Comparison of ENCODE assay signal across 1 cellular context in the genomic region with DNA sequence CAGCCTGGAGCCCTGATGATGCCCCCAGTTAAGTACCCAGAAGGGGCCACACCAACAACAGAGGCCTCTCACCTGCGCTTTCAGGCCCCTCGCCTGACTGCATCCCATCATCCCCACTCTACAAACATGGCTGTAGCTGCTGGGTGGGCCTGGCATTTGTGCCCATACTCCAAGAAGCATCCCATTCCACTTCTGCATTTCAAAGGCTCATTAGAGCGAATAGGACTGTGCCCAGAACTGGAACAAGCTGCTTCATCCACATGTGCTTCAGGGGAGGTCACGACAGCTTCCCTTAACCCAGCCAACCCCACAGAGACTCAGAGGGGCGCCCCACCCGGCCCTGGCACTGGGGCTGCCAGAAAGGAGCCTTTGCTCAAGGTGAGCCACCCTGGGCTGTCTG.
TF ChIP-seq lines count a peak whose summit lies in the region.

No MANE protein-coding gene starts in this region.

TF ChIP-seq in H1, 55 proteins besides CTCF, POLR2A, EP300 and RAD21:
- no peak for TF ChIP-seq NANOG (IDR thresholded peaks at IDR 0.05; ENCODE audit: insufficient read depth, low read depth, low read length, poor library complexity, severe bottlenecking)
- no peak for TF ChIP-seq POU5F1 (IDR thresholded peaks at IDR 0.05; ENCODE audit: low read depth, low read length)
- no peak for TF ChIP-seq FOSL1 (IDR thresholded peaks at IDR 0.05; ENCODE audit: insufficient read depth, low read depth, low read length)
- no peak for TF ChIP-seq SP1 (IDR thresholded peaks at IDR 0.05; ENCODE audit: low read depth, low read length)
- no peak for TF ChIP-seq HDAC2 (IDR thresholded peaks at IDR 0.05; ENCODE audit: borderline replicate concordance in 1 of 2, low read depth in 2 of 2, low read length in 2 of 2)
- no peak for TF ChIP-seq RNF2 (IDR thresholded peaks at IDR 0.05; ENCODE audit: borderline replicate concordance, low read depth, low read length, missing control alignments, poor library complexity, severe bottlenecking)
- no peak for TF ChIP-seq ZNF274 (IDR thresholded peaks at IDR 0.05; ENCODE audit: borderline replicate concordance, extremely low read depth, low read length)
- TF ChIP-seq TAF1 (IDR thresholded peaks at IDR 0.05; ENCODE audit: low read depth, low read length) = no peak
- TF ChIP-seq NRF1 (IDR thresholded peaks at IDR 0.05; ENCODE audit: low read depth, low read length) = no peak
- TF ChIP-seq JUND (IDR thresholded peaks at IDR 0.05; ENCODE audit: low read length) = no peak
- no peak for TF ChIP-seq KDM1A (IDR thresholded peaks at IDR 0.05; ENCODE audit: borderline replicate concordance, low read length)
- no peak for TF ChIP-seq SUZ12 (IDR thresholded peaks at IDR 0.05; ENCODE audit: low read length)
- TF ChIP-seq EGR1 (IDR thresholded peaks at IDR 0.05; ENCODE audit: borderline replicate concordance, low read depth, low read length) = no peak
TF ChIP-seq in H1: peak in this region for 0.
